Comparison of ENCODE assay signal across 28 cellular contexts in the genomic region with DNA sequence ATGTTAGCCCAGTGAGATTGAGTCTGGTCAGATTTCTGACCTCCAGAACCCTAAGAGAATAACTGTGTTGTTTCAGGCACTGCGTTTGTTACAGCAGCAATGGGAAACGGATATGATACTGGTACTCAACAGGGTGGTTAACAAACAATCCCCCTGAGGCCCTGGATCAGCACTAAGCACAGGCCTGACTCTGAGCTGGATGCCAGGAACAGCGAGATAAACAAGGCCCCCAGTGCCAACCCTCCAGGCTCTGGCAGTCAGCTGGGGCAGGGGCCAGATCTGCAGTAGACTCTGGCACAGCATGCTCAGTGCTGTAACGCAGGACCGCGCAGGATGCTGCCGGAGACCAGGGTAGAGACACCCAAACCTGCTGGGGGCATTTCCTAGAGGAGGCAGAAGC. TPM values are rescaled to one million over a fixed set of nuclear protein-coding genes. Genes with fewer than 3 reads are reported as not detected.
DNase-seq lines count a peak whose midpoint lies in the region; ATAC-seq and TF ChIP-seq lines count a peak whose summit lies in the region.
"Had no signal": no experiment of that assay in that cellular context is flagged by ENCODE, and none has a peak within 500 bp of the region (broad histone marks: within the 10 kb centered on the region; RNA-seq: fewer than 3 reads in every experiment).

No MANE protein-coding gene starts in this region.

- DNase-seq in activated naive CD4-positive, alpha-beta T cell treated with anti-CD3 and anti-CD28 coated beads, Interleukin-2, amount 10 ng/mL, durations not matched to agents 7 days and 5 days: peak; percentile 18
- DNase-seq in activated naive CD4-positive, alpha-beta T cell (lab: John Stamatoyannopoulos, UW): no peak
- DNase-seq in NCI-H2029 (lab: John Stamatoyannopoulos, UW) (peak; percentile 27), naive B cell (no peak), cerebellum (ENCODE audit: low spot score) (no peak), left lung (no peak)
- DNase-seq in central memory CD8-positive, alpha-beta T cell (ENCODE audit: low spot score in 2 of 2): no peak
- DNase-seq in activated T-cell treated with anti-CD3 and anti-CD28 coated beads, Interleukin-2, amount 50 U/mL, for 1 hour: no peak
- DNase-seq: activated CD8-positive, alpha-beta memory T cell treated with anti-CD3 and anti-CD28 coated beads, Interleukin-2, amount 50 U/mL, for 48 hours; activated CD8-positive, alpha-beta T cell treated with anti-CD3 and anti-CD28 coated beads for 36 hours; EL; erythroblast; NCI-H2227 treated with DMSO at 0.1 percent for 48 hours; NCI-H774; RPMI8226; stimulated activated CD4-positive, alpha-beta T cell treated with anti-CD3 and anti-CD28 coated beads, Interleukin-4, amount 100 ng/mL, for 4 hours; tibial artery had no signal

- no peak overlapping the region for H3K4me3 ChIP-seq in left lung
- H3K4me3 ChIP-seq: breast epithelium, coronary artery, GM23338, prostate gland, tibial artery had no signal

- no peak for TF ChIP-seq CTCF in left lung (IDR thresholded peaks at IDR 0.05)

- H3K36me3 Mint-ChIP-seq in activated naive CD4-positive, alpha-beta T cell treated with anti-CD3 and anti-CD28 coated beads, Interleukin-2, amount 10 ng/mL, durations not matched to agents 7 days and 5 days: no peaks in the 10 kb centered on the region
- H3K36me3 Mint-ChIP-seq in central memory CD8-positive, alpha-beta T cell (ENCODE audit: insufficient read depth): no peaks in the 10 kb centered on the region
- H3K36me3 Mint-ChIP-seq in naive B cell: peaks cover 3 to 22% of the 10 kb centered on the region in 2 donors

- intact Hi-C loops in left lung (cut with DNase I): no loop called here

- H3K27ac Mint-ChIP-seq in activated naive CD4-positive, alpha-beta T cell treated with anti-CD3 and anti-CD28 coated beads, Interleukin-2, amount 10 ng/mL, durations not matched to agents 7 days and 5 days: no peak overlapping the region
- peak overlapping the region; percentile 16 for H3K27ac Mint-ChIP-seq in central memory CD8-positive, alpha-beta T cell (ENCODE audit: low read depth)
- peak overlapping the region in 4 of 6 donors; percentile 60 to 95 (median 78) for H3K27ac Mint-ChIP-seq in naive B cell
- H3K27ac Mint-ChIP-seq: activated CD8-positive, alpha-beta T cell treated with anti-CD3 and anti-CD28 coated beads for 36 hours; activated naive CD8-positive, alpha-beta T cell; activated T-helper 2 cell treated with anti-CD3 and anti-CD28 coated beads, Interferon-gamma antibody, Interleukin-2, Interleukin-4, amounts not matched to agents 10 μg/mL and 5 μg/mL and 100 μg/mL, durations not matched to agents 14 hours and 24 hours and 36 hours; GM23338 had no signal

- peaks cover 37% of the 10 kb centered on the region for H3K4me1 Mint-ChIP-seq in activated naive CD4-positive, alpha-beta T cell treated with anti-CD3 and anti-CD28 coated beads, Interleukin-2, amount 10 ng/mL, durations not matched to agents 7 days and 5 days
- peaks cover 16% of the 10 kb centered on the region for H3K4me1 Mint-ChIP-seq in central memory CD8-positive, alpha-beta T cell
- H3K4me1 Mint-ChIP-seq in naive B cell: peaks cover 32 to 35% (median 35%) of the 10 kb centered on the region in 3 donors

- H3K9me3 Mint-ChIP-seq in activated naive CD4-positive, alpha-beta T cell treated with anti-CD3 and anti-CD28 coated beads, Interleukin-2, amount 10 ng/mL, durations not matched to agents 7 days and 5 days: no peaks in the 10 kb centered on the region
- H3K9me3 Mint-ChIP-seq in central memory CD8-positive, alpha-beta T cell: no peaks in the 10 kb centered on the region
- peaks cover 0 to 10% (median 5%) of the 10 kb centered on the region in 7 donors for H3K9me3 Mint-ChIP-seq in naive B cell
- H3K9me3 Mint-ChIP-seq: activated CD8-positive, alpha-beta T cell treated with anti-CD3 and anti-CD28 coated beads for 36 hours; activated T-helper 2 cell treated with anti-CD3 and anti-CD28 coated beads, Interferon-gamma antibody, Interleukin-2, Interleukin-4, amounts not matched to agents 10 μg/mL and 5 μg/mL and 100 μg/mL, durations not matched to agents 14 hours and 24 hours and 36 hours; GM23338; IgD-negative memory B cell had no signal

- H3K4me3 Mint-ChIP-seq in activated naive CD4-positive, alpha-beta T cell treated with anti-CD3 and anti-CD28 coated beads, Interleukin-2, amount 10 ng/mL, durations not matched to agents 7 days and 5 days: no peak overlapping the region
- no peak overlapping the region for H3K4me3 Mint-ChIP-seq in central memory CD8-positive, alpha-beta T cell
- H3K4me3 Mint-ChIP-seq in naive B cell: peak overlapping the region in 3 of 8 donors; percentile 0 to 66 (median 33)
- H3K4me3 Mint-ChIP-seq: activated CD8-positive, alpha-beta T cell treated with anti-CD3 and anti-CD28 coated beads for 36 hours; activated naive CD8-positive, alpha-beta T cell; GM23338 had no signal

- CTCF ChIA-PET in activated naive CD4-positive, alpha-beta T cell treated with anti-CD3 and anti-CD28 coated beads, Interleukin-2, amount 10 ng/mL, durations not matched to agents 7 days and 5 days (lab: Charles Lee): no interaction called here

- peaks cover 64% of the 10 kb centered on the region for H3K27me3 Mint-ChIP-seq in activated naive CD4-positive, alpha-beta T cell treated with anti-CD3 and anti-CD28 coated beads, Interleukin-2, amount 10 ng/mL, durations not matched to agents 7 days and 5 days
- H3K27me3 Mint-ChIP-seq in central memory CD8-positive, alpha-beta T cell: no peaks in the 10 kb centered on the region
- H3K27me3 Mint-ChIP-seq in naive B cell: peaks cover 33 to 41% (median 36%) of the 10 kb centered on the region in 3 donors
- H3K27me3 Mint-ChIP-seq: activated CD8-positive, alpha-beta T cell treated with anti-CD3 and anti-CD28 coated beads for 36 hours; activated naive CD8-positive, alpha-beta T cell had no signal

- H3K27ac ChIP-seq in left lung: no peak overlapping the region
- H3K27ac ChIP-seq: breast epithelium, coronary artery, prostate gland, tibial artery had no signal

- H3K4me1 ChIP-seq in left lung: peaks cover 0 to 8% of the 10 kb centered on the region in 2 donors
- H3K4me1 ChIP-seq: breast epithelium, prostate gland, tibial artery had no signal

- H3K36me3 ChIP-seq in left lung: no peaks in the 10 kb centered on the region
- H3K36me3 ChIP-seq: breast epithelium, prostate gland, tibial artery had no signal

- no peak for ATAC-seq in central memory CD8-positive, alpha-beta T cell (replicated peaks; ENCODE audit: extremely low read depth, poor library complexity, severe bottlenecking)
- ATAC-seq in naive B cell (ENCODE audit: low read depth in 2 of 2) (no peak), left lung (no peak)
- ATAC-seq: activated CD8-positive, alpha-beta T cell treated with anti-CD3 and anti-CD28 coated beads for 36 hours; GM23338 had no signal

- H3K27me3 ChIP-seq in left lung: no peaks in the 10 kb centered on the region
- H3K27me3 ChIP-seq: breast epithelium, tibial artery had no signal

- H3K9me3 ChIP-seq in left lung: no peaks in the 10 kb centered on the region
- H3K9me3 ChIP-seq: prostate gland had no signal

RNA-seq across cellular contexts. Expression of a gene that starts 22.1 kb away (rescaled TPM):
- not detected for polyA plus RNA-seq in naive B cell (ENCODE audit: low read depth in 6 of 6)
- 207 TPM for total RNA-seq in cerebellum
- not detected for total RNA-seq in left lung
- total RNA-seq: activated CD8-positive, alpha-beta T cell treated with anti-CD3 and anti-CD28 coated beads for 36 hours; activated T-helper 2 cell treated with anti-CD3 and anti-CD28 coated beads, Interferon-gamma antibody, Interleukin-2, Interleukin-4, amounts not matched to agents 10 μg/mL and 5 μg/mL and 100 μg/mL, durations not matched to agents 14 hours and 24 hours and 36 hours; breast epithelium; HT-29; liver; myocyte; T-helper 2 cell treated with Interferon-gamma antibody and Interleukin-4, amounts not matched to agents 100 ng/mL and 5 ng/mL, for 36 hours had no signal
- polyA plus RNA-seq: IgD-negative memory B cell had no signal

Comparison
In these comparisons a context has a peak if more than half of its experiments do, and no peak if none do; other contexts are left out.
1. DNase-seq: peak in activated naive CD4-positive, alpha-beta T cell treated with anti-CD3 and anti-CD28 coated beads, Interleukin-2, amount 10 ng/mL, durations not matched to agents 7 days and 5 days (single experiment) and NCI-H2029 (single experiment); none in activated naive CD4-positive, alpha-beta T cell (0 of 4), central memory CD8-positive, alpha-beta T cell (0 of 2), naive B cell (single experiment), cerebellum (single experiment), activated T-cell treated with anti-CD3 and anti-CD28 coated beads, Interleukin-2, amount 50 U/mL, for 1 hour (single experiment) and left lung (0 of 2).
2. RNA of a gene that starts 22.1 kb away (total RNA-seq): 207 TPM in cerebellum (single experiment); not detected in left lung; every median in the first group is over 100 times any median in the second.